8 cellular contexts compared by ENCODE assay signal in the genomic region with DNA sequence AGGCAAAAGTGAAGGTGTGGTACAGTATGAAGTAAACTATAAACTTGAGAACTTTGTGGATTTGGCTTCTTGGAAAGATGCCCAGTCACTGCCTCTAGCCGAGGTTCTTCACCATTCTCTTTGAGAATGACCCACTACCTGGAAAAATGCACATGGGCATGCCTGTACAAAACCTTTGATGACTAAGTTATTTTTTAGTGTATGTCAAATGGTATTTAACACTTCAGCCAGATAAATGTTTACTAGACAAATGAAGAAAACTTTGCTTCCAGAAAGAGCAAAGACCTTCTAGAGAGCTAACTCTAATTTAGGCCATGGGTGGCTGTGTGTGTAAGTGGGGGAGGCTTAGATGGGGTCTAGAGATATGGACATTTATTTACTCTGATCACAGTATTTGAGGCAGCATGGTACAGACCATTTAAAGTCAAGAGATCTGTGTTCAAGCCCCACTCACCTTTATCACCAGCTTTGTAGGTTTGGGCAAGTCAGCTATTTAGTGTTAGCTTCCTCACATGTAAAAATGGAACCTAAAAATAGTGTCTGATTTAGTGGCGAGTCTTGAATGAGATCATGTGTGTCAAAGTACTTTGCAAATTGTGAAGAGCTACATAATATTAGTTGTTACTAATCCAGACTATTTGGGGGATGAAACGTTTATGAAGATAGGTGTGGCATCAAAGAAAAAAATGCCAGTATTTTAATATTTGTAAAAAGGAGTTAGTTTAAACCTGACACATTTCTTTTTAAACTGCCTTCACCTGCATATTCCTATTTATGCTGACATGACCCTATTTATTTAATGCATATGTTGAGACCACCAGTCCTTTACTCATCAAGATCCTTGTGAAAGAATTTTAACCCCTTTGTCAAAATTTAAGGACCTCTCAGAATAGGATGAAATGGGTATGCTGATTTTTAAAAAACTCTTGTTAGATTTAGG. TPM values are rescaled to one million over a fixed set of nuclear protein-coding genes. Genes with fewer than 3 reads are reported as not detected.
A peak's percentile ranks its signal among the peaks of the same experiment; 100 is the strongest.
DNase-seq lines count a peak whose midpoint lies in the region; ATAC-seq and TF ChIP-seq lines count a peak whose summit lies in the region.

No MANE protein-coding gene starts in this region.

- peak overlapping the region; percentile 57 to 87 (median 58) for H3K27ac ChIP-seq in right lobe of liver
- H3K27ac ChIP-seq in upper lobe of right lung: peak overlapping the region; percentile 81

- H3K36me3 ChIP-seq in right lobe of liver (no peaks in the 10 kb centered on the region), upper lobe of right lung (no peaks in the 10 kb centered on the region)

- peak in 2 of 4 donors; percentile 2 to 17 for ATAC-seq in right lobe of liver
- ATAC-seq in upper lobe of right lung: peak; percentile 10
- no peak for ATAC-seq in HG02840 (IDR thresholded peaks at IDR 0.05; ENCODE audit: low FRiP score, unreplicated experiment)

- H3K9me3 ChIP-seq in right lobe of liver: no peaks in the 10 kb centered on the region
- H3K9me3 ChIP-seq in upper lobe of right lung: no peaks in the 10 kb centered on the region

- CTCF ChIA-PET in MCF 10A (lab: Yijun Ruan, JAX): interaction anchor here (1.2 kb wide), 1 partner anchor 42 kb away, joined by 3 read pairs; no protein-coding TSS in a partner anchor

- no peak for TF ChIP-seq POLR2A in right lobe of liver (IDR thresholded peaks at IDR 0.05)

- H3K27me3 Mint-ChIP-seq in MCF 10A (ENCODE audit: insufficient read depth, unreplicated experiment): no peaks in the 10 kb centered on the region

- 3% methylated on average over 3 of the region's 3 CpGs for WGBS in right lobe of liver (ENCODE audit: insufficient coverage, low coverage, low lambda C conversion rate, missing lambda C conversion rate)

- H3K27me3 ChIP-seq in right lobe of liver: no peaks in the 10 kb centered on the region
- no peaks in the 10 kb centered on the region for H3K27me3 ChIP-seq in upper lobe of right lung

- H3K4me3 ChIP-seq in right lobe of liver: peak overlapping the region in 2 of 3 donors; percentile 53 to 65
- H3K4me3 ChIP-seq in upper lobe of right lung: peak overlapping the region; percentile 62

- TSS peak; percentile 31 for BruUV-seq in MCF 10A (replicated peaks; lab: Mats Ljungman, UMichigan)

- no peaks in the 10 kb centered on the region for H3K9me3 Mint-ChIP-seq in MCF 10A (ENCODE audit: unreplicated experiment)

- H3K4me1 ChIP-seq in right lobe of liver (peaks cover 0 to 64% (median 18%) of the 10 kb centered on the region in 4 donors), upper lobe of right lung (peaks cover 67% of the 10 kb centered on the region)

- H3K4me3 Mint-ChIP-seq in MCF 10A (ENCODE audit: unreplicated experiment): peak overlapping the region; percentile 97

- peaks cover 34% of the 10 kb centered on the region for H3K4me1 Mint-ChIP-seq in MCF 10A (ENCODE audit: insufficient read depth, unreplicated experiment)

- DNase-seq in DMS53 treated with DMSO at 0.1 percent for 48 hours (lab: John Stamatoyannopoulos, UW; ENCODE audit: unreplicated experiment) (peak; percentile 7), M059J (ENCODE audit: low read depth) (peak; percentile 92), MCF 10A (ENCODE audit: unreplicated experiment) (peak; percentile 93), right lobe of liver (no peak), upper lobe of right lung (no peak), NCI-H1048 (lab: John Stamatoyannopoulos, UW) (no peak), T1000 (lab: John Stamatoyannopoulos, UW) (no peak)

- H3K36me3 Mint-ChIP-seq in MCF 10A (ENCODE audit: insufficient read depth, unreplicated experiment): peaks cover 21% of the 10 kb centered on the region

- POLR2A ChIA-PET in MCF 10A (lab: Yijun Ruan, JAX): interaction anchor here (0.6 to 19.5 kb wide), 15 partner anchors 10 to 1425 kb away, joined by 3 to 633 read pairs (median 3); a partner anchor contains a TSS

- H3K27ac Mint-ChIP-seq in MCF 10A (ENCODE audit: low read depth, unreplicated experiment): peak overlapping the region; percentile 94

- intact Hi-C loops in MCF 10A (cut with micrococcal nuclease): loop anchor here (2.0 kb wide), 1 partner anchor 19 kb away; no protein-coding TSS in a partner anchor
- intact Hi-C loops in right lobe of liver (cut with DNase I): no loop called here
- intact Hi-C loops in upper lobe of right lung (cut with DNase I): no loop called here

- TF ChIP-seq CTCF in MCF 10A (IDR thresholded peaks at IDR 0.05; ENCODE audit: unreplicated experiment): no peak
- TF ChIP-seq CTCF in right lobe of liver (IDR thresholded peaks at IDR 0.05): no peak
- TF ChIP-seq CTCF in upper lobe of right lung (IDR thresholded peaks at IDR 0.05): no peak

RNA-seq across cellular contexts. Expression of a gene that starts 20.2 kb away (rescaled TPM):
- 24.9 and 38.1 TPM in 2 replicates for total RNA-seq in M059J (2014; rRNA removed; shearing (Covaris generic))
- total RNA-seq in MCF 10A (2022) (66.4 and 69.6 TPM in 2 replicates), right lobe of liver (10 to 100 TPM; 21.9 to 36.1 (median 28.1) TPM), upper lobe of right lung (56.0 TPM)

RNA-seq across cellular contexts. Expression of a gene that starts 46.3 kb away (rescaled TPM):
- 0.64 and 1.6 TPM in 2 replicates for total RNA-seq in M059J (2014; rRNA removed; shearing (Covaris generic))
- 0.29 and 0.58 TPM in 2 replicates for total RNA-seq in MCF 10A (2022)
- 1 to 10 TPM in 2 of 6 experiments, under 1 TPM in 4; 0.35 to 1.4 (median 0.45) TPM for total RNA-seq in right lobe of liver
- total RNA-seq in upper lobe of right lung: 4.7 TPM

Comparison
In these comparisons a context has a peak if more than half of its experiments do, and no peak if none do; other contexts are left out.
1. DNase-seq: peak in DMS53 treated with DMSO at 0.1 percent for 48 hours (single experiment), M059J (single experiment) and MCF 10A (single experiment); none in right lobe of liver (0 of 3), upper lobe of right lung (single experiment), NCI-H1048 (single experiment) and T1000 (single experiment).